ENCODE assay signal across 8 cellular contexts in genomic region chr17:35586569-35587073, GRCh38. TPM values are rescaled to one million over a fixed set of nuclear protein-coding genes. Genes with fewer than 3 reads are reported as not detected.
DNase-seq lines count a peak whose midpoint lies in the region; ATAC-seq and TF ChIP-seq lines count a peak whose summit lies in the region.

No MANE protein-coding gene starts in this region.

- H3K4me3 ChIP-seq in astrocyte of the spinal cord (ENCODE audit: low read depth, low read length) (peak overlapping the region; percentile 98), lower leg skin (ENCODE audit: low read depth, poor library complexity, severe bottlenecking) (peak overlapping the region; percentile 79), upper lobe of right lung (peak overlapping the region; percentile 95)

- TSS peak; percentile 94 for BruUV-seq in Calu3 (replicated peaks; lab: Mats Ljungman, UMichigan)

- DNase-seq in Calu3 (no peak), astrocyte of the spinal cord (ENCODE audit: low read depth, low spot score) (no peak), lower leg skin (ENCODE audit: low spot score in 2 of 2) (no peak), upper lobe of right lung (no peak), NOMO-1 treated with DMSO at 0.1 percent for 48 hours (lab: John Stamatoyannopoulos, UW; ENCODE audit: unreplicated experiment) (no peak), HEK293T (ENCODE audit: extremely low spot score) (no peak)
- no peak for DNase-seq in stimulated activated CD4-positive, alpha-beta T cell treated with anti-CD3 and anti-CD28 coated beads, Interleukin-15, amount 100 ng/mL, for 24 hours

- H3K27me3 ChIP-seq in upper lobe of right lung, result no peaks in the 10 kb centered on the region

- H3K4me1 ChIP-seq in upper lobe of right lung, result peaks cover 26% of the 10 kb centered on the region

- intact Hi-C loops in Calu3 (cut with micrococcal nuclease; ENCODE audit: unreplicated experiment), result no loop called here
- intact Hi-C loops in lower leg skin (cut with DNase I; ENCODE audit: low total_unique reads), result no loop called here
- intact Hi-C loops in upper lobe of right lung (cut with DNase I), result no loop called here

- H3K27me3 Mint-ChIP-seq in Calu3 (ENCODE audit: unreplicated experiment), result peaks cover 15% of the 10 kb centered on the region

- TF ChIP-seq CTCF in Calu3 (IDR thresholded peaks at IDR 0.05; ENCODE audit: unreplicated experiment) (no peak), astrocyte of the spinal cord (IDR thresholded peaks at IDR 0.05; ENCODE audit: low read depth, low read length) (no peak), lower leg skin (IDR thresholded peaks at IDR 0.05) (no peak), upper lobe of right lung (IDR thresholded peaks at IDR 0.05) (no peak)

- no peaks in the 10 kb centered on the region for H3K9me3 Mint-ChIP-seq in Calu3 (ENCODE audit: low read depth, unreplicated experiment)

- H3K27ac Mint-ChIP-seq in Calu3 (ENCODE audit: unreplicated experiment), result peak overlapping the region; percentile 99

- peaks cover 38% of the 10 kb centered on the region for H3K36me3 Mint-ChIP-seq in Calu3 (ENCODE audit: insufficient read depth, unreplicated experiment)

- peak overlapping the region; percentile 92 for H3K4me3 Mint-ChIP-seq in Calu3 (ENCODE audit: low read depth, unreplicated experiment)

- in situ Hi-C loops in astrocyte of the spinal cord (cut with HindIII; ENCODE audit: low sequenced_read_pairs), result no loop called here

- TF ChIP-seq POLR2A in lower leg skin (IDR thresholded peaks at IDR 0.05), result no peak

- H3K36me3 ChIP-seq in upper lobe of right lung, result no peaks in the 10 kb centered on the region

- no peaks in the 10 kb centered on the region for H3K4me1 Mint-ChIP-seq in Calu3 (ENCODE audit: low read depth, unreplicated experiment)

- ATAC-seq in HG03108 (IDR thresholded peaks at IDR 0.05; ENCODE audit: unreplicated experiment) (peak; percentile 7), upper lobe of right lung (peak; percentile 3)

- peak overlapping the region; percentile 97 for H3K27ac ChIP-seq in upper lobe of right lung

- H3K9me3 ChIP-seq in upper lobe of right lung, result no peaks in the 10 kb centered on the region

- CTCF ChIA-PET in Calu3 (lab: Charles Lee), result interaction anchor here (0.8 kb wide), 1 partner anchor 8 kb away, joined by 3 read pairs; the partner anchor contains the start of gene PEX12
- CTCF ChIA-PET in HEK293T (lab: Yijun Ruan, JAX), result no interaction called here

- WGBS in lower leg skin, 2 donors, result 28 to 30% methylated on average over 7 of the region's 7 CpGs

- POLR2A ChIA-PET in HEK293T (lab: Yijun Ruan, JAX), result interaction anchor here (0.6 to 2.5 kb wide), 11 partner anchors 8 to 213 kb away, joined by 3 to 64 read pairs (median 4); partner anchors contain the start of genes PEX12 and SLFN11

TF ChIP-seq in HEK293T, 16 proteins besides CTCF, POLR2A, EP300 and RAD21:
- TF ChIP-seq PKNOX1 (IDR thresholded peaks at IDR 0.05), result no peak
- TF ChIP-seq HDGF (IDR thresholded peaks at IDR 0.05; ENCODE audit: borderline replicate concordance), result no peak
- TF ChIP-seq LEF1 (IDR thresholded peaks at IDR 0.05; ENCODE audit: borderline replicate concordance), result no peak
- TF ChIP-seq ZNF384 (IDR thresholded peaks at IDR 0.05), result no peak
- TF ChIP-seq NFRKB (IDR thresholded peaks at IDR 0.05), result no peak
- no peak for TF ChIP-seq L3MBTL2 (conservative IDR thresholded peaks at IDR 0.05)
- no peak for TF ChIP-seq BHLHE40 (IDR thresholded peaks at IDR 0.05; ENCODE audit: borderline replicate concordance)

RNA-seq across cellular contexts. Expression of gene AP2B1, which starts 0.5 kb away (rescaled TPM):
- 309 and 320 TPM in 2 replicates for total RNA-seq in Calu3 (2022)
- total RNA-seq in lower leg skin, result 100 to 1,000 TPM in 1 of 4 donors, 10 to 100 TPM in 3; 35.6 to 217 (median 39.7) TPM
- 153 TPM for total RNA-seq in upper lobe of right lung

RNA-seq across cellular contexts. Expression of gene PEX12, which starts 8.2 kb away (rescaled TPM):
- total RNA-seq in Calu3 (2022) (3.4 and 4.1 TPM in 2 replicates), lower leg skin (1 to 10 TPM; 6.1 to 9.0 (median 6.7) TPM), upper lobe of right lung (4.7 TPM)

RNA-seq across cellular contexts. Expression of gene SLFN14, which starts 26.0 kb away (rescaled TPM):
- total RNA-seq in Calu3 (2022) (not detected in 2 replicates), lower leg skin (not detected), upper lobe of right lung (not detected)

RNA-seq across cellular contexts. Expression of gene SLFN12L, which starts 49.1 kb away (rescaled TPM):
- total RNA-seq in Calu3 (2022) (0.14 and 0.51 TPM in 2 replicates), lower leg skin (under 1 TPM; 0.12 to 0.80 (median 0.46) TPM), upper lobe of right lung (5.1 TPM)
